In the genomic region with DNA sequence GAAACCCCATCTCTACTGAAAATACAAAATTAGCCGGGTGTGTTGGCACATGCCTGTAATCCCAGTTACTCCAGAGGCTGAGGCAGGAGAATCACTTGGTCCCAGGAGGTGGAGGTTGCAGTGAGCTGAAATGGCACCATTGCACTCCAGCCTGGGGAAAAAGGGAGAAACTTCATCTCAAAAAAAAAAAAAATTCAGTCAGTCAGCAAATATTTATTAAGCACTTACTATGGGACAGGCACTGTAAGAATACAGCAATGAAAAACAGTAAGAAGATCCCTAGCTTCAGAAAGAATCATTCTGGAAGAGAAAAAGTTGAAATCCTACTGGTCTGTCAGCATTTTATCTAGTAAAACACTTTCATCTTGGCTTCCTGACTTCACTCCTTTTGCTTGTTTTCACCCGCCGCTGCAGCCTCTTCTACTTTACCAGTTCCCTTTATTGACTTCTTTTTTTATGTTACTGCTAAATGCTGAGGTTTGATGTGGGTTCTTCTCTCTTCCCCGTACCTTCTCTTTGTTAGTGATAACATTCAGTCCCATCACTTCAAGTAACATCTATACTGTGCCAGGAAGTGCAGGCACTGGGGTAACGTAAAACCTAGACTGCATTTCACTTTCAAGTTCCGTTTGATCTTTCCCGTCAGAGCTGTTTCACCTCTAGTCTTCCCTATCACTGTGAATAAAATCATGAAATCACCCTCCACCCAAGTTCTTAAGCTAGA, we compare ENCODE assay signal across 8 cellular contexts. TPM values are rescaled to one million over a fixed set of nuclear protein-coding genes. Genes with fewer than 3 reads are reported as not detected.
DNase-seq lines count a peak whose midpoint lies in the region; ATAC-seq and TF ChIP-seq lines count a peak whose summit lies in the region.

No MANE protein-coding gene starts in this region.

- no peak for TF ChIP-seq CTCF in vagina (IDR thresholded peaks at IDR 0.05)
- TF ChIP-seq CTCF in mammary epithelial cell (conservative IDR thresholded peaks at IDR 0.05 in 1 of 2, IDR thresholded peaks at IDR 0.05 in 1 of 2; ENCODE audit: extremely low read depth in 1 of 2, insufficient read depth in 1 of 2, low read depth in 1 of 2, low read length in 2 of 2), result no peak

- H3K4me3 ChIP-seq in vagina (no peak overlapping the region), mammary epithelial cell (replicated peaks in 1 of 3; ENCODE audit: insufficient read depth in 1 of 3, low read depth in 2 of 3, low read length in 3 of 3) (no peak overlapping the region), HAP-1 (no peak overlapping the region)

- dilution Hi-C loops in mammary epithelial cell (cut with HindIII; ENCODE audit: low sequenced_read_pairs), result no loop called here

- H3K9me3 ChIP-seq in vagina (no peaks in the 10 kb centered on the region), mammary epithelial cell (replicated peaks; ENCODE audit: insufficient read depth, low read length) (no peaks in the 10 kb centered on the region), HAP-1 (no peaks in the 10 kb centered on the region)

- ATAC-seq in GM18861 (IDR thresholded peaks at IDR 0.05; ENCODE audit: unreplicated experiment) (peak; percentile 98), HG02840 (IDR thresholded peaks at IDR 0.05; ENCODE audit: low FRiP score, unreplicated experiment) (peak; percentile 91)

- H3K4me2 ChIP-seq in mammary epithelial cell (ENCODE audit: insufficient read depth, low read depth, low read length), result no peak overlapping the region

- H3K27ac ChIP-seq in vagina (no peak overlapping the region), mammary epithelial cell (ENCODE audit: insufficient read depth, low read depth, low read length) (no peak overlapping the region)

- no peaks in the 10 kb centered on the region for H3K4me1 ChIP-seq in vagina
- H3K4me1 ChIP-seq in mammary epithelial cell (ENCODE audit: insufficient read depth, low read length), result no peaks in the 10 kb centered on the region
- no peaks in the 10 kb centered on the region for H3K4me1 ChIP-seq in HAP-1

- TF ChIP-seq POLR2A in vagina (IDR thresholded peaks at IDR 0.05), result no peak

- H3K27me3 ChIP-seq in vagina (no peaks in the 10 kb centered on the region), mammary epithelial cell (ENCODE audit: insufficient read depth, low read length) (no peaks in the 10 kb centered on the region), HAP-1 (ENCODE audit: low read depth) (no peaks in the 10 kb centered on the region)

- H3K36me3 ChIP-seq in vagina, result no peaks in the 10 kb centered on the region
- no peaks in the 10 kb centered on the region for H3K36me3 ChIP-seq in mammary epithelial cell (ENCODE audit: insufficient read depth, low read length)
- no peaks in the 10 kb centered on the region for H3K36me3 ChIP-seq in HAP-1 (replicated peaks)

- no peaks in the 10 kb centered on the region for H4K20me1 ChIP-seq in mammary epithelial cell (ENCODE audit: insufficient read depth, low read length)

- CTCF ChIA-PET in mammary epithelial cell (lab: Charles Lee; ENCODE audit: low non-redundant PET), result no interaction called here

- H2AFZ ChIP-seq in mammary epithelial cell (ENCODE audit: low read depth, low read length), result no peak overlapping the region

- no peak overlapping the region for H3K9ac ChIP-seq in mammary epithelial cell (ENCODE audit: insufficient read depth, low read length)

- H3K79me2 ChIP-seq in mammary epithelial cell (ENCODE audit: insufficient read depth, low read length), result no peaks in the 10 kb centered on the region

- BruUV-seq in mammary epithelial cell (replicated peaks; lab: Mats Ljungman, UMichigan), result no TSS peak

- intact Hi-C loops in vagina (cut with DNase I) (loop anchor here (10.0 kb wide), 1 partner anchor 1859 kb away; no protein-coding TSS in a partner anchor), mammary epithelial cell (cut with micrococcal nuclease) (no loop called here)

- in situ Hi-C loops in mammary epithelial cell (cut with MboI; ENCODE audit: low sequenced_read_pairs in 2 of 2), result no loop called here
- in situ Hi-C loops in HAP-1 (cut with MboI; ENCODE audit: low sequenced_read_pairs), result no loop called here

- WGBS in mammary epithelial cell (ENCODE audit: low coverage, missing lambda C conversion rate), result 79% methylated on average over 6 of the region's 7 CpGs

- peak; percentile 7 for DNase-seq in SKM-1 (lab: John Stamatoyannopoulos, UW; ENCODE audit: unreplicated experiment)
- DNase-seq in effector CD8-positive, alpha-beta T cell (lab: John Stamatoyannopoulos, UW), result peak; percentile 18
- no peak for DNase-seq in vagina (ENCODE audit: extremely low spot score in 2 of 2)
- DNase-seq in mammary epithelial cell, result no peak
- no peak for DNase-seq in DMS 273 (lab: John Stamatoyannopoulos, UW; ENCODE audit: unreplicated experiment)
- DNase-seq in HAP-1 (ENCODE audit: low spot score in 2 of 2), result no peak

RNA-seq across cellular contexts. Expression of gene TAF4B, which starts 10.8 kb away (rescaled TPM):
- 16.0 TPM for total RNA-seq in vagina
- 1 to 10 TPM; 5.7 to 6.5 TPM for total RNA-seq in mammary epithelial cell
- 3.4 TPM for polyA plus RNA-seq in mammary epithelial cell
- 8.0 TPM for polyA minus RNA-seq in mammary epithelial cell

Comparison
In these comparisons a context has a peak if more than half of its experiments do, and no peak if none do; other contexts are left out.
1. DNase-seq: peak in SKM-1 (single experiment) and effector CD8-positive, alpha-beta T cell (single experiment); none in vagina (0 of 2), mammary epithelial cell (single experiment), DMS 273 (single experiment) and HAP-1 (0 of 2).